ENCODE assay signal across 15 cellular contexts in the genomic region with DNA sequence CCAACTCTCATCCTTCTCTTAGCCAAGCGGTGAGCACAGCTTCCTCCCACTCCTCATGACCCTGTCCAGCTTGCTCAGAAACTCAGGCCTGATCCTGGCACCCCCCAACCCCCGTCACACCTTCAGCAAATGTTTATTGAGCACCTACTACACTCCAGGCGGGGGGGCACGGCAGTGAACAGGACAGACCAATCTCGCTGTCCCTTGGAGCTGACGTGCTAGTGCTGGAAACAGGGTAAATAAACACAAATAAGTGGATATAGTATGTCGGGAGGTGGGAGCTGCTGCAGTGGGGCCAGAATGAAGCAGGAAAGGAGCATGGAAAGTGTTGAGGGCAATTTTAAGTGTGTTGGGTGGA. TPM values are rescaled to one million over a fixed set of nuclear protein-coding genes. Genes with fewer than 3 reads are reported as not detected.
DNase-seq lines count a peak whose midpoint lies in the region; ATAC-seq and TF ChIP-seq lines count a peak whose summit lies in the region.
"Had no signal": no experiment of that assay in that cellular context is flagged by ENCODE, and none has a peak within 500 bp of the region (broad histone marks: within the 10 kb centered on the region; RNA-seq: fewer than 3 reads in every experiment).

No MANE protein-coding gene starts in this region.

- no peaks in the 10 kb centered on the region for H3K79me1 ChIP-seq in mesendoderm (ENCODE audit: low read length)

- no peaks in the 10 kb centered on the region for H3K9me3 Mint-ChIP-seq in WTC11
- H3K9me3 Mint-ChIP-seq in progenitor cell of endocrine pancreas (ENCODE audit: low read depth): no peaks in the 10 kb centered on the region

- no peak overlapping the region for H3K27ac ChIP-seq in HEK293 (ENCODE audit: extremely low read depth, low read depth, low read length)
- H3K27ac ChIP-seq in mesendoderm (ENCODE audit: low read depth, low read length): no peak overlapping the region
- H3K27ac ChIP-seq: GM23248 had no signal

- no peak overlapping the region for H2BK120ac ChIP-seq in mesendoderm (ENCODE audit: low read depth, low read length)

- H3K9ac ChIP-seq in mesendoderm (ENCODE audit: low read length): no peak overlapping the region
- H3K9ac ChIP-seq: GM23248 had no signal

- no peak overlapping the region for H3K23ac ChIP-seq in mesendoderm (ENCODE audit: low read length)

- peak overlapping the region; percentile 54; the same call in 1 of the 2 replicates for H3K27ac Mint-ChIP-seq in WTC11
- peak overlapping the region; percentile 18 for H3K27ac Mint-ChIP-seq in progenitor cell of endocrine pancreas
- H3K27ac Mint-ChIP-seq: CD4-positive, CD25-positive, alpha-beta regulatory T cell had no signal

- H3K36me3 ChIP-seq in HEK293 (ENCODE audit: control insufficient read depth in 2 of 2, insufficient read depth in 1 of 2, low read length in 2 of 2) (no peaks in the 10 kb centered on the region), mesendoderm (ENCODE audit: control insufficient read depth, insufficient read depth, low read length) (no peaks in the 10 kb centered on the region)
- H3K36me3 ChIP-seq: BE2C had no signal

- H4K8ac ChIP-seq in mesendoderm (ENCODE audit: low read depth, low read length): no peak overlapping the region

- H3K9me3 ChIP-seq in HEK293 (ENCODE audit: control insufficient read depth, insufficient read depth, low read depth, low read length): no peaks in the 10 kb centered on the region
- H3K9me3 ChIP-seq: BE2C, Caco-2 had no signal

- H3K18ac ChIP-seq in mesendoderm (ENCODE audit: low read length): no peak overlapping the region

- H3K79me2 ChIP-seq in mesendoderm (ENCODE audit: control insufficient read depth, insufficient read depth, low read length): no peaks in the 10 kb centered on the region

- no CpG with 5 or more reads among the region's 7 CpGs for WGBS in mesendoderm (ENCODE audit: extremely low coverage, insufficient coverage, low lambda C conversion rate)

- H2BK5ac ChIP-seq in mesendoderm (ENCODE audit: low read length): no peak overlapping the region

- no peaks in the 10 kb centered on the region for H3K27me3 ChIP-seq in mesendoderm (ENCODE audit: insufficient read depth, low read length, poor library complexity)
- H3K27me3 ChIP-seq: BE2C had no signal

- ATAC-seq in WTC11: no peak
- ATAC-seq in GM19351 (IDR thresholded peaks at IDR 0.05; ENCODE audit: unreplicated experiment): no peak
- ATAC-seq: HCT116 had no signal

- H3K4me1 ChIP-seq in HEK293 (ENCODE audit: control insufficient read depth, insufficient read depth, low read length) (no peaks in the 10 kb centered on the region), mesendoderm (ENCODE audit: control insufficient read depth, low read depth, low read length) (peaks cover 18% of the 10 kb centered on the region)
- H3K4me1 ChIP-seq: BE2C, Caco-2 had no signal

- TF ChIP-seq CTCF in HEK293 (tag by site-specific recombination; IDR thresholded peaks at IDR 0.05) (no peak), WTC11 (IDR thresholded peaks at IDR 0.05) (no peak), progenitor cell of endocrine pancreas (IDR thresholded peaks at IDR 0.05; ENCODE audit: unreplicated experiment) (no peak)

- H3K4me2 ChIP-seq in mesendoderm (ENCODE audit: low read length): no peak overlapping the region

- H3K4me3 Mint-ChIP-seq in WTC11 (no peak overlapping the region), progenitor cell of endocrine pancreas (ENCODE audit: low read depth) (no peak overlapping the region)
- H3K4me3 Mint-ChIP-seq: CD4-positive, CD25-positive, alpha-beta regulatory T cell had no signal

- H3K56ac ChIP-seq in mesendoderm (ENCODE audit: low read length): no peak overlapping the region

- H3K27me3 Mint-ChIP-seq in WTC11 (ENCODE audit: low read depth): no peaks in the 10 kb centered on the region; the same call in 1 of the 2 replicates
- H3K27me3 Mint-ChIP-seq in progenitor cell of endocrine pancreas: peaks cover 50% of the 10 kb centered on the region
- H3K27me3 Mint-ChIP-seq: CD4-positive, CD25-positive, alpha-beta regulatory T cell had no signal

- H2AK5ac ChIP-seq in mesendoderm (ENCODE audit: low read length): no peak overlapping the region

- POLR2A ChIA-PET in HEK293 (lab: Yijun Ruan, JAX): no interaction called here
- POLR2A ChIA-PET in WTC11 (lab: Charles Lee): interaction anchor here (0.8 kb wide), 1 partner anchor 9 kb away, joined by 3 read pairs; no protein-coding TSS in a partner anchor

- H4K5ac ChIP-seq in mesendoderm (ENCODE audit: low read length): no peak overlapping the region

- CTCF ChIA-PET in HEK293 (lab: Yijun Ruan, JAX): no interaction called here
- CTCF ChIA-PET in WTC11 (lab: Charles Lee): interaction anchor here (1.9 to 2.0 kb wide), 2 partner anchors 12 to 46 kb away, joined by 5 read pairs; no protein-coding TSS in a partner anchor

- H2BK15ac ChIP-seq in mesendoderm (replicated peaks; ENCODE audit: low read depth): no peak overlapping the region

- H3K4me3 ChIP-seq in HEK293 (ENCODE audit: low read depth, low read length) (no peak overlapping the region), mesendoderm (ENCODE audit: low read length) (no peak overlapping the region)
- H3K4me3 ChIP-seq: GM23248 had no signal

- no peak overlapping the region for H3K4ac ChIP-seq in mesendoderm (ENCODE audit: low read depth, low read length)

- H3K36me3 Mint-ChIP-seq in WTC11: no peaks in the 10 kb centered on the region
- H3K36me3 Mint-ChIP-seq in progenitor cell of endocrine pancreas (ENCODE audit: insufficient read depth): no peaks in the 10 kb centered on the region
- H3K36me3 Mint-ChIP-seq: CD4-positive, CD25-positive, alpha-beta regulatory T cell had no signal

- DNase-seq in WTC11 (ENCODE audit: low spot score) (no peak), mesendoderm (peak; percentile 26), progenitor cell of endocrine pancreas (ENCODE audit: low spot score, unreplicated experiment) (no peak), NCI-H2171 (lab: John Stamatoyannopoulos, UW) (no peak), iPS-NIHi11 (ENCODE audit: low spot score) (no peak)
- DNase-seq: BE2C; C1 segment of cervical spinal cord; Caco-2; CD4-positive, CD25-positive, alpha-beta regulatory T cell; GM23248; KBM-7 had no signal

- peaks cover 26% of the 10 kb centered on the region for H3K4me1 Mint-ChIP-seq in WTC11
- H3K4me1 Mint-ChIP-seq in progenitor cell of endocrine pancreas (ENCODE audit: low read depth): peaks cover 25% of the 10 kb centered on the region
- H3K4me1 Mint-ChIP-seq: CD4-positive, CD25-positive, alpha-beta regulatory T cell had no signal

TF ChIP-seq in HEK293, 187 proteins besides CTCF, POLR2A, EP300 and RAD21 (continues in another document):
- TF ChIP-seq, protein P1, sequence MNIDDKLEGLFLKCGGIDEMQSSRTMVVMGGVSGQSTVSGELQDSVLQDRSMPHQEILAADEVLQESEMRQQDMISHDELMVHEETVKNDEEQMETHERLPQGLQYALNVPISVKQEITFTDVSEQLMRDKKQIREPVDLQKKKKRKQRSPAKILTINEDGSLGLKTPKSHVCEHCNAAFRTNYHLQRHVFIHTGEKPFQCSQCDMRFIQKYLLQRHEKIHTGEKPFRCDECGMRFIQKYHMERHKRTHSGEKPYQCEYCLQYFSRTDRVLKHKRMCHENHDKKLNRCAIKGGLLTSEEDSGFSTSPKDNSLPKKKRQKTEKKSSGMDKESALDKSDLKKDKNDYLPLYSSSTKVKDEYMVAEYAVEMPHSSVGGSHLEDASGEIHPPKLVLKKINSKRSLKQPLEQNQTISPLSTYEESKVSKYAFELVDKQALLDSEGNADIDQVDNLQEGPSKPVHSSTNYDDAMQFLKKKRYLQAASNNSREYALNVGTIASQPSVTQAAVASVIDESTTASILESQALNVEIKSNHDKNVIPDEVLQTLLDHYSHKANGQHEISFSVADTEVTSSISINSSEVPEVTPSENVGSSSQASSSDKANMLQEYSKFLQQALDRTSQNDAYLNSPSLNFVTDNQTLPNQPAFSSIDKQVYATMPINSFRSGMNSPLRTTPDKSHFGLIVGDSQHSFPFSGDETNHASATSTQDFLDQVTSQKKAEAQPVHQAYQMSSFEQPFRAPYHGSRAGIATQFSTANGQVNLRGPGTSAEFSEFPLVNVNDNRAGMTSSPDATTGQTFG (tag by site-specific recombination; IDR thresholded peaks at IDR 0.05; ENCODE audit: borderline replicate concordance): no peak

TF ChIP-seq in WTC11, 78 proteins besides CTCF, POLR2A, EP300 and RAD21:
- TF ChIP-seq ZNF317 (CRISPR knock-in tag; IDR thresholded peaks at IDR 0.05; ENCODE audit: borderline replicate concordance, low read depth) (no peak), ATF1 (CRISPR knock-in tag; IDR thresholded peaks at IDR 0.05) (no peak), NFYB (CRISPR knock-in tag; conservative IDR thresholded peaks at IDR 0.05; ENCODE audit: low read depth) (no peak)
- TF ChIP-seq, protein P2, sequence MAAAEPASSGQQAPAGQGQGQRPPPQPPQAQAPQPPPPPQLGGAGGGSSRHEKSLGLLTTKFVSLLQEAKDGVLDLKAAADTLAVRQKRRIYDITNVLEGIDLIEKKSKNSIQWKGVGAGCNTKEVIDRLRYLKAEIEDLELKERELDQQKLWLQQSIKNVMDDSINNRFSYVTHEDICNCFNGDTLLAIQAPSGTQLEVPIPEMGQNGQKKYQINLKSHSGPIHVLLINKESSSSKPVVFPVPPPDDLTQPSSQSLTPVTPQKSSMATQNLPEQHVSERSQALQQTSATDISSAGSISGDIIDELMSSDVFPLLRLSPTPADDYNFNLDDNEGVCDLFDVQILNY (CRISPR knock-in tag; IDR thresholded peaks at IDR 0.05): no peak
- TF ChIP-seq, protein P3, sequence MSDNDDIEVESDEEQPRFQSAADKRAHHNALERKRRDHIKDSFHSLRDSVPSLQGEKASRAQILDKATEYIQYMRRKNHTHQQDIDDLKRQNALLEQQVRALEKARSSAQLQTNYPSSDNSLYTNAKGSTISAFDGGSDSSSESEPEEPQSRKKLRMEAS (CRISPR knock-in tag; IDR thresholded peaks at IDR 0.05): no peak

RNA-seq across cellular contexts. Expression of a gene that starts 7.4 kb away (rescaled TPM):
- total RNA-seq in WTC11 (2021): 0.44 to 0.72 TPM (median 0.50 TPM) in 3 replicates
- polyA plus RNA-seq in mesendoderm (2013, experiment 1 of 2): 0.08 TPM
- polyA plus RNA-seq in mesendoderm (2013, experiment 2 of 2): 0.08 TPM
- 0.62 and 0.65 TPM in 2 replicates for total RNA-seq in progenitor cell of endocrine pancreas
- total RNA-seq: A172, GM23248 had no signal
- polyA plus RNA-seq: CD4-positive, CD25-positive, alpha-beta regulatory T cell; GM23248 had no signal
